In genomic region chr14:39175445-39176262, GRCh38 we compare ENCODE assay signal across 1 cellular context.
TF ChIP-seq lines count a peak whose summit lies in the region.

No MANE protein-coding gene starts in this region.

TF ChIP-seq in GM12878, 131 proteins besides CTCF, POLR2A, EP300 and RAD21:
- no peak for TF ChIP-seq ATF3 (IDR thresholded peaks at IDR 0.05; ENCODE audit: borderline replicate concordance, extremely low read depth, low read depth, low read length)
- peak; percentile 44; the same call in 1 of the 2 replicates for TF ChIP-seq GABPA (IDR thresholded peaks at IDR 0.05; ENCODE audit: low read depth)
- no peak for TF ChIP-seq FOXM1 (IDR thresholded peaks at IDR 0.05; ENCODE audit: low read depth, low read length)
- TF ChIP-seq TCF7 (IDR thresholded peaks at IDR 0.05; ENCODE audit: borderline replicate concordance), result 0 out of 2 replicates have a peak, but pooled peaks have one; percentile 21
- no peak for TF ChIP-seq TCF12 (IDR thresholded peaks at IDR 0.05; ENCODE audit: low read depth, low read length)
- TF ChIP-seq LARP7 (IDR thresholded peaks at IDR 0.05), result peak; percentile 49
- TF ChIP-seq MAX (IDR thresholded peaks at IDR 0.05; ENCODE audit: low read depth, low read length), result 0 out of 2 replicates have a peak, but pooled peaks have one; percentile 31
- TF ChIP-seq ZNF274 (IDR thresholded peaks at IDR 0.05; ENCODE audit: insufficient read depth, insufficient read length), result no peak
- TF ChIP-seq ZNF207 (IDR thresholded peaks at IDR 0.05; ENCODE audit: borderline replicate concordance), result no peak
- TF ChIP-seq MYC (IDR thresholded peaks at IDR 0.05; ENCODE audit: insufficient read depth, insufficient read length, insufficient replicate concordance, low read length, severe bottlenecking), result peak; percentile 74
- TF ChIP-seq BHLHE40 (IDR thresholded peaks at IDR 0.05; ENCODE audit: borderline replicate concordance in 1 of 2, low read depth in 2 of 2, low read length in 1 of 2), result 0 out of 4 replicates have a peak, but pooled peaks of 1 of the 2 experiments have one; percentile 30
- TF ChIP-seq USF1 (IDR thresholded peaks at IDR 0.05; ENCODE audit: borderline replicate concordance, extremely low read length, insufficient read depth, low read depth, low read length), result peak; percentile 34
- no peak for TF ChIP-seq MLLT1 (IDR thresholded peaks at IDR 0.05)
